Comparison of ENCODE assay signal across 10 cellular contexts in the genomic region with DNA sequence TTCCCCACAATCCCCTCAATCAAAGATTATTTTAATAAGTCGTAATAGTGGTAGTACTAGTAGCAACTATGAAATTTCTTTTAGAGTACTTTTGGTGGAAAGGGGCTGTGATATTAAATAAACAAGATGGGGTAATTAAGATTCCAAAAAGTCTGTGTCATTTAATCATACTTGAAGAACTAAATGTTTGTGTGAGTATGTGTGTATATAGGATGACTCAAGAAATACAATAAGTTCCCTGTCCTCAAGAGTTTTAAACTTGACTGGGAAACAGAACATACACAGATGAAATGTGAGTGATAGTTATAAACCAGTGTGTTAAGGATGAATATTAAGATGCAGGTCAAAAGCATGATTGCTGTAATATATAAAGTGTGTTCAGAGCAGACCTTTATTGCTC. TPM values are rescaled to one million over a fixed set of nuclear protein-coding genes. Genes with fewer than 3 reads are reported as not detected.
DNase-seq lines count a peak whose midpoint lies in the region; ATAC-seq and TF ChIP-seq lines count a peak whose summit lies in the region.
"Had no signal": no experiment of that assay in that cellular context is flagged by ENCODE, and none has a peak within 500 bp of the region (broad histone marks: within the 10 kb centered on the region; RNA-seq: fewer than 3 reads in every experiment).

No MANE protein-coding gene starts in this region.

- H3K27ac ChIP-seq in PC-3 (ENCODE audit: low read length) (peak overlapping the region; percentile 76), brain microvascular endothelial cell (no peak overlapping the region)

- H3K9me3 Mint-ChIP-seq in progenitor cell of endocrine pancreas (ENCODE audit: low read depth): peaks cover 5% of the 10 kb centered on the region

- in situ Hi-C loops in brain microvascular endothelial cell (cut with HindIII; ENCODE audit: low pct_ligation_motif_present, low sequenced_read_pairs): no loop called here

- peaks cover 8% of the 10 kb centered on the region for H3F3A ChIP-seq in PC-3 (ENCODE audit: low read length, unreplicated experiment)

- peak overlapping the region; percentile 81 for H3K9ac ChIP-seq in PC-3 (ENCODE audit: low read length)

- ATAC-seq in PC-3: peak; percentile 22
- ATAC-seq in GM19463 (IDR thresholded peaks at IDR 0.05; ENCODE audit: unreplicated experiment): no peak
- ATAC-seq in GM18517 (IDR thresholded peaks at IDR 0.05; ENCODE audit: unreplicated experiment): no peak
- ATAC-seq: gastroesophageal sphincter had no signal

- H3K4me3 Mint-ChIP-seq in progenitor cell of endocrine pancreas (ENCODE audit: low read depth): peak overlapping the region; percentile 84

- H3K4me3 ChIP-seq in PC-3 (ENCODE audit: low read length) (peak overlapping the region; percentile 90), epithelial cell of proximal tubule (ENCODE audit: low read depth, low read length) (peak overlapping the region; percentile 4), brain microvascular endothelial cell (ENCODE audit: low read depth, low read length) (no peak overlapping the region)

- peaks cover 30% of the 10 kb centered on the region for H3K36me3 Mint-ChIP-seq in progenitor cell of endocrine pancreas (ENCODE audit: insufficient read depth)

- peaks cover 39% of the 10 kb centered on the region for H3K4me1 Mint-ChIP-seq in progenitor cell of endocrine pancreas (ENCODE audit: low read depth)

- no peak overlapping the region for H2AFZ ChIP-seq in PC-3 (ENCODE audit: low read length)

- intact Hi-C loops in PC-3 (cut with micrococcal nuclease): no loop called here

- H3K36me3 ChIP-seq in PC-3 (ENCODE audit: low read depth, low read length) (peaks cover 20% of the 10 kb centered on the region; the same call in 1 of the 2 replicates), brain microvascular endothelial cell (replicated peaks) (peaks cover 4% of the 10 kb centered on the region)

- H3K27me3 ChIP-seq in PC-3 (ENCODE audit: low read length) (no peaks in the 10 kb centered on the region), brain microvascular endothelial cell (replicated peaks) (no peaks in the 10 kb centered on the region)
- H3K27me3 ChIP-seq: gastroesophageal sphincter had no signal

- peak overlapping the region; percentile 92 for H3K4me2 ChIP-seq in PC-3 (ENCODE audit: low read length)

- DNase-seq in COLO829 (ENCODE audit: low spot score) (peak; percentile 70), PC-3 (peak; percentile 83), epithelial cell of proximal tubule (ENCODE audit: low read depth) (no peak), progenitor cell of endocrine pancreas (ENCODE audit: low spot score, unreplicated experiment) (no peak), brain microvascular endothelial cell (no peak), AG08395 (ENCODE audit: low spot score) (no peak)
- DNase-seq: NCI-H2029 had no signal

- H3K27me3 Mint-ChIP-seq in progenitor cell of endocrine pancreas: no peaks in the 10 kb centered on the region

- H3K9me3 ChIP-seq in PC-3 (ENCODE audit: low read length): no peaks in the 10 kb centered on the region
- H3K9me3 ChIP-seq: gastroesophageal sphincter had no signal

- CTCF ChIA-PET in PC-3 (lab: Charles Lee): no interaction called here

- no TSS peak for BruUV-seq in PC-3 (replicated peaks; lab: Mats Ljungman, UMichigan)

- no peaks in the 10 kb centered on the region for H3K9me2 ChIP-seq in PC-3 (replicated peaks; ENCODE audit: low read length)

- peaks cover 43% of the 10 kb centered on the region for H3K4me1 ChIP-seq in PC-3 (ENCODE audit: insufficient read depth, low read length)

- peaks cover 4% of the 10 kb centered on the region; the same call in 1 of the 2 replicates for H4K20me1 ChIP-seq in PC-3 (ENCODE audit: low read length)

- H3K27ac Mint-ChIP-seq in progenitor cell of endocrine pancreas: peak overlapping the region; percentile 29

- POLR2A ChIA-PET in PC-3 (lab: Charles Lee; ENCODE audit: unreplicated experiment): no interaction called here

- no peak for TF ChIP-seq CTCF in PC-3 (conservative IDR thresholded peaks at IDR 0.05; ENCODE audit: low read depth, low read length)
- TF ChIP-seq CTCF in epithelial cell of proximal tubule (conservative IDR thresholded peaks at IDR 0.05; ENCODE audit: low read depth, low read length): no peak
- no peak for TF ChIP-seq CTCF in progenitor cell of endocrine pancreas (IDR thresholded peaks at IDR 0.05; ENCODE audit: unreplicated experiment)
- no peak for TF ChIP-seq CTCF in brain microvascular endothelial cell (IDR thresholded peaks at IDR 0.05; ENCODE audit: low read depth, low read length, missing control alignments)

- peaks cover 58% of the 10 kb centered on the region for H3K79me2 ChIP-seq in PC-3 (ENCODE audit: low read length)

RNA-seq across cellular contexts. Expression of gene ALDH3A2, which starts 2.3 kb away (rescaled TPM):
- total RNA-seq in PC-3 (2014; rRNA removed): 125 and 143 TPM in 2 replicates
- 27.5 and 30.9 TPM in 2 replicates for total RNA-seq in epithelial cell of proximal tubule
- 127 and 145 TPM in 2 replicates for total RNA-seq in progenitor cell of endocrine pancreas

Comparison
In these comparisons a context has a peak if more than half of its experiments do, and no peak if none do; other contexts are left out.
1. DNase-seq: peak in COLO829 (single experiment) and PC-3 (single experiment); none in epithelial cell of proximal tubule (single experiment), progenitor cell of endocrine pancreas (single experiment), brain microvascular endothelial cell (single experiment) and AG08395 (single experiment).